20 cellular contexts compared by ENCODE assay signal in genomic region chr10:78896169-78896931, GRCh38.
DNase-seq lines count a peak whose midpoint lies in the region; ATAC-seq, FAIRE-seq and TF ChIP-seq lines count a peak whose summit lies in the region.
"Had no signal": no experiment of that assay in that cellular context is flagged by ENCODE, and none has a peak within 500 bp of the region (broad histone marks: within the 10 kb centered on the region; RNA-seq: fewer than 3 reads in every experiment).

No MANE protein-coding gene starts in this region.

- H3K4me3 Mint-ChIP-seq in activated B cell treated with CpG ODN at 0.5 μM for 24 hours (no peak overlapping the region), T-helper 17 cell (no peak overlapping the region)
- H3K4me3 Mint-ChIP-seq: CD14-positive monocyte, H9, IgD-negative memory B cell had no signal

- TF ChIP-seq CTCF in activated B cell treated with CpG ODN at 0.5 μM for 24 hours (IDR thresholded peaks at IDR 0.05) (no peak), upper lobe of right lung (IDR thresholded peaks at IDR 0.05) (no peak)

- no peaks in the 10 kb centered on the region for H3K9me3 ChIP-seq in right cardiac atrium (ENCODE audit: control insufficient read depth, low read length)
- no peaks in the 10 kb centered on the region for H3K9me3 ChIP-seq in upper lobe of right lung
- H3K9me3 ChIP-seq in T-helper 17 cell (ENCODE audit: control insufficient read depth, low read length, poor library complexity, severe bottlenecking) = no peaks in the 10 kb centered on the region

- H3K27ac Mint-ChIP-seq in activated B cell treated with CpG ODN at 0.5 μM for 24 hours (peak overlapping the region; percentile 31), T-helper 17 cell (no peak overlapping the region)
- H3K27ac Mint-ChIP-seq: IgD-negative memory B cell had no signal

- H3K27me3 Mint-ChIP-seq in activated B cell treated with CpG ODN at 0.5 μM for 24 hours (peaks cover 10% of the 10 kb centered on the region), T-helper 17 cell (peaks cover 13% of the 10 kb centered on the region)

- TF ChIP-seq POLR2A in GM12892 (IDR thresholded peaks at IDR 0.05; ENCODE audit: low read depth, low read length) = no peak

- DNase-seq in right cardiac atrium (peak in 2 of 3 donors; percentile 69 to 82), Right ventricle myocardium superior (no peak), activated B cell treated with CpG ODN at 0.5 μM for 24 hours (no peak), mucosa of gallbladder (ENCODE audit: low spot score) (peak; percentile 9), upper lobe of right lung (peak; percentile 54), T-helper 17 cell (no peak), GM12892 (ENCODE audit: insufficient read length) (no peak)
- DNase-seq: ACHN, AML-193, H9, Kasumi-1, MM.1S, NCI-H1092 treated with DMSO at 0.1 percent for 48 hours, NCI-H187, SHP77 treated with DMSO at 0.1 percent for 48 hours had no signal

- H3K4me1 Mint-ChIP-seq in activated B cell treated with CpG ODN at 0.5 μM for 24 hours = no peaks in the 10 kb centered on the region
- H3K4me1 Mint-ChIP-seq in T-helper 17 cell = no peaks in the 10 kb centered on the region
- H3K4me1 Mint-ChIP-seq: CD14-positive monocyte, IgD-negative memory B cell had no signal

- POLR2A ChIA-PET in activated B cell treated with CpG ODN at 0.5 μM for 24 hours (lab: Charles Lee) = no interaction called here

- intact Hi-C loops in right cardiac atrium (cut with DNase I) = no loop called here
- intact Hi-C loops in Right ventricle myocardium superior (cut with DNase I) = no loop called here
- intact Hi-C loops in activated B cell treated with CpG ODN at 0.5 μM for 24 hours (cut with micrococcal nuclease) = no loop called here
- intact Hi-C loops in upper lobe of right lung (cut with DNase I) = no loop called here

- WGBS in right cardiac atrium = 65% methylated on average over 12 of the region's 12 CpGs

- H3K27me3 ChIP-seq in right cardiac atrium (ENCODE audit: control insufficient read depth, insufficient read depth) (no peaks in the 10 kb centered on the region), upper lobe of right lung (no peaks in the 10 kb centered on the region)

- H3K27ac ChIP-seq in right cardiac atrium (ENCODE audit: low read length) (no peak overlapping the region), upper lobe of right lung (no peak overlapping the region)

- H3K36me3 Mint-ChIP-seq in activated B cell treated with CpG ODN at 0.5 μM for 24 hours (ENCODE audit: low read depth) (no peaks in the 10 kb centered on the region), T-helper 17 cell (ENCODE audit: low read depth) (peaks cover 2% of the 10 kb centered on the region)
- H3K36me3 Mint-ChIP-seq: CD14-positive monocyte had no signal

- no peaks in the 10 kb centered on the region for H3K4me1 ChIP-seq in right cardiac atrium (ENCODE audit: control insufficient read depth, insufficient read depth, low read length)
- H3K4me1 ChIP-seq in upper lobe of right lung = no peaks in the 10 kb centered on the region

- H3K4me3 ChIP-seq in right cardiac atrium (ENCODE audit: low read length) = no peak overlapping the region
- H3K4me3 ChIP-seq in upper lobe of right lung = no peak overlapping the region

- H3K9me3 Mint-ChIP-seq in activated B cell treated with CpG ODN at 0.5 μM for 24 hours = no peaks in the 10 kb centered on the region
- H3K9me3 Mint-ChIP-seq: H9, IgD-negative memory B cell had no signal

- no peak for ATAC-seq in right cardiac atrium
- ATAC-seq in Right ventricle myocardium superior (ENCODE audit: poor library complexity) = no peak
- ATAC-seq in activated B cell treated with CpG ODN at 0.5 μM for 24 hours (ENCODE audit: low read depth) = no peak
- no peak for ATAC-seq in upper lobe of right lung
- ATAC-seq in T-helper 17 cell = no peak
- no peak for ATAC-seq in GM18909 (IDR thresholded peaks at IDR 0.05; ENCODE audit: poor library complexity, unreplicated experiment)
- ATAC-seq: SK-N-SH treated with all-trans-retinoic acid at 6 μM for 48 hours had no signal

- FAIRE-seq in GM12892 (lab: Jason Lieb, UNC) = no peak
- FAIRE-seq: RCC 7860 had no signal

- CTCF ChIA-PET in activated B cell treated with CpG ODN at 0.5 μM for 24 hours (lab: Charles Lee) = no interaction called here

- no peaks in the 10 kb centered on the region for H3K36me3 ChIP-seq in upper lobe of right lung

Comparison
In these comparisons a context has a peak if more than half of its experiments do, and no peak if none do; other contexts are left out.
1. DNase-seq: peak in right cardiac atrium (2 of 3), mucosa of gallbladder (single experiment) and upper lobe of right lung (single experiment); none in Right ventricle myocardium superior (single experiment), activated B cell treated with CpG ODN at 0.5 μM for 24 hours (single experiment), T-helper 17 cell (0 of 3) and GM12892 (single experiment).